1 cellular context compared by ENCODE assay signal in the genomic region with DNA sequence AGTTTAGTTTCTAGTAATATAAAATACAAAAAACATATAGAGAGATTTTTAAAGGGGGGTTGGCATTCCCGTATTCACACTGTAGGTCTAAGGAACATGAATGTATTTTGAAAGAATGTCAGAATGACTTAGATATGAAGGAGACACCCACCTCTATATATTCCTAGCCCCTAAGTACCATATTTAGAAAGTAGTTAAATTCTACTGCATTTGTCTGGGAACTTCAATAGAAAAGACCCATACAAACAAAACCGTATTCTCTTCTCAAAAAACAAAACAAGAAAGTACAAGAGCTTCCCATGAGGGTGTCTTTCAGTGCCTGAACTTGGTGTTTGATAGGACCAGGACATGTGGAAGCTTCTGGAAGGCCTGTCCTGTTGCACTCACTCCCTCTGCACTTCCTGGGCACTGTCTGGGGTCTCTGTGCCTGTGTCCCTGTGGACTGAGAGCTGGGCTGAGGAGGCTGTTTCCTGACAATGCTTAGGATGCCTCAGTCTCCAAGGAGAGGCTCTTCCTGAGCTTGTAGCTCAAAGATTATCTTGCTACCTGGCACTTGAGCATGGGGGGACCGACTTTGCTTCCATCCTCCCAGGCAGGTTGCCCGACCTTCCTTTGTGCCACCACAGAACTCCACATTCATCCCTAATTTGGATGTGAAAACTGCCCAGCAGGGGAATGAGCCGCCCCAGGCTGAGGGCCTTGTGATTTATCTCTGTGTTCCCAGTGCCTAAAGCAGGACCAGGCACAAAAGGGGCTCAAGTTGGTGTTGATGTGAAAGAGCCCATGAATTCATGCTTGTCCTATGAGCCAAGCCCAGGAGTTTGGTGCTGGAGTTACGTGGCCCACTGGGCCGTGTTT.
TF ChIP-seq lines count a peak whose summit lies in the region.

No MANE protein-coding gene starts in this region.

TF ChIP-seq in liver, 16 proteins besides CTCF, POLR2A, EP300 and RAD21 (continued from another document):
- TF ChIP-seq, protein P1, sequence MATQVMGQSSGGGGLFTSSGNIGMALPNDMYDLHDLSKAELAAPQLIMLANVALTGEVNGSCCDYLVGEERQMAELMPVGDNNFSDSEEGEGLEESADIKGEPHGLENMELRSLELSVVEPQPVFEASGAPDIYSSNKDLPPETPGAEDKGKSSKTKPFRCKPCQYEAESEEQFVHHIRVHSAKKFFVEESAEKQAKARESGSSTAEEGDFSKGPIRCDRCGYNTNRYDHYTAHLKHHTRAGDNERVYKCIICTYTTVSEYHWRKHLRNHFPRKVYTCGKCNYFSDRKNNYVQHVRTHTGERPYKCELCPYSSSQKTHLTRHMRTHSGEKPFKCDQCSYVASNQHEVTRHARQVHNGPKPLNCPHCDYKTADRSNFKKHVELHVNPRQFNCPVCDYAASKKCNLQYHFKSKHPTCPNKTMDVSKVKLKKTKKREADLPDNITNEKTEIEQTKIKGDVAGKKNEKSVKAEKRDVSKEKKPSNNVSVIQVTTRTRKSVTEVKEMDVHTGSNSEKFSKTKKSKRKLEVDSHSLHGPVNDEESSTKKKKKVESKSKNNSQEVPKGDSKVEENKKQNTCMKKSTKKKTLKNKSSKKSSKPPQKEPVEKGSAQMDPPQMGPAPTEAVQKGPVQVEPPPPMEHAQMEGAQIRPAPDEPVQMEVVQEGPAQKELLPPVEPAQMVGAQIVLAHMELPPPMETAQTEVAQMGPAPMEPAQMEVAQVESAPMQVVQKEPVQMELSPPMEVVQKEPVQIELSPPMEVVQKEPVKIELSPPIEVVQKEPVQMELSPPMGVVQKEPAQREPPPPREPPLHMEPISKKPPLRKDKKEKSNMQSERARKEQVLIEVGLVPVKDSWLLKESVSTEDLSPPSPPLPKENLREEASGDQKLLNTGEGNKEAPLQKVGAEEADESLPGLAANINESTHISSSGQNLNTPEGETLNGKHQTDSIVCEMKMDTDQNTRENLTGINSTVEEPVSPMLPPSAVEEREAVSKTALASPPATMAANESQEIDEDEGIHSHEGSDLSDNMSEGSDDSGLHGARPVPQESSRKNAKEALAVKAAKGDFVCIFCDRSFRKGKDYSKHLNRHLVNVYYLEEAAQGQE (IDR thresholded peaks at IDR 0.05) = no peak
